ENCODE assay signal across 22 cellular contexts in the genomic region with DNA sequence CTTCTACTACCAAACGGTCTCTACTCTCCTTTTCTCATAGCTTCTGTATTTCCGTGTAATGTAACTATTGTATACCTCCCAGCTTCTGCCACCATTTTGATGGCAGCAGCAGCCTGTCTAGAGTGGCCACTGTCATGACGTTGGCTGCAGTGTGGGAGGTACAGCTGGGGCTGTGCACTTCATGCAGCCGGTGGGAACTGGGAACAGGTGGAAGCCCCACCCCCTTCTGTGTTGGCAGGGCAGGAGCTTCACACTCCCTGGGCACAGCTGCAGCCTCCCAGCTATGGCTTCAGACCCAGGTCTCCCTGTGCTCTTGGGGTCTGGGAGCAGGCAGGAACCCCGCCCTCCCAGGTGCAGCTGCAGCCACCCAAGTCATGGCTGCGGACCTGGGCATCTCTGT. TPM values are rescaled to one million over a fixed set of nuclear protein-coding genes. Genes with fewer than 3 reads are reported as not detected.
DNase-seq lines count a peak whose midpoint lies in the region; ATAC-seq and TF ChIP-seq lines count a peak whose summit lies in the region.
"Had no signal": no experiment of that assay in that cellular context is flagged by ENCODE, and none has a peak within 500 bp of the region (broad histone marks: within the 10 kb centered on the region; RNA-seq: fewer than 3 reads in every experiment).

No MANE protein-coding gene starts in this region.

- TF ChIP-seq CTCF in thyroid gland (IDR thresholded peaks at IDR 0.05) = no peak
- TF ChIP-seq CTCF in prostate gland (IDR thresholded peaks at IDR 0.05) = no peak

- no peaks in the 10 kb centered on the region for H3K9me3 ChIP-seq in SJCRH30 (replicated peaks)
- no peaks in the 10 kb centered on the region for H3K9me3 ChIP-seq in thyroid gland
- no peaks in the 10 kb centered on the region for H3K9me3 ChIP-seq in prostate gland
- H3K9me3 ChIP-seq: A549, BE2C, HAP-1, SJSA1 had no signal

- H3K36me3 ChIP-seq in SJCRH30 (no peaks in the 10 kb centered on the region), thyroid gland (no peaks in the 10 kb centered on the region), prostate gland (no peaks in the 10 kb centered on the region)
- H3K36me3 ChIP-seq: BE2C, HAP-1, SJSA1 had no signal

- DNase-seq in NCI-H748 (lab: John Stamatoyannopoulos, UW; ENCODE audit: unreplicated experiment) (peak; percentile 20), NCI-H748 treated with DMSO at 0.1 percent for 48 hours (lab: John Stamatoyannopoulos, UW) (no peak), NCI-H2171 treated with DMSO at 0.1 percent for 48 hours (lab: John Stamatoyannopoulos, UW) (peak; percentile 3), SJCRH30 (peak; percentile 44 to 51), thyroid gland (peak; percentile 40 to 60), prostate gland (ENCODE audit: low spot score) (no peak)
- DNase-seq: BE2C, DND-41, KG1, NCI-H1105, NCI-H1694 treated with DMSO at 0.1 percent for 48 hours, NCI-H2081 treated with DMSO at 0.1 percent for 48 hours, NCI-H226, T-helper 1 cell had no signal

- no peak for ATAC-seq in GM18870 (IDR thresholded peaks at IDR 0.05; ENCODE audit: unreplicated experiment)
- ATAC-seq in GM21825 (IDR thresholded peaks at IDR 0.05; ENCODE audit: unreplicated experiment) = no peak
- ATAC-seq: A549, GM23338, HepG2 had no signal

- no peak overlapping the region for H3K27ac ChIP-seq in SJCRH30
- H3K27ac ChIP-seq in thyroid gland = no peak overlapping the region
- no peak overlapping the region for H3K27ac ChIP-seq in prostate gland
- H3K27ac ChIP-seq: A549, HL-60, SJSA1 had no signal

- WGBS in thyroid gland, 2 donors = 66 to 76% methylated on average over 4 to 5 of the region's 6 CpGs
- WGBS in prostate gland = 70% methylated on average over 4 of the region's 6 CpGs

- peaks cover 14% of the 10 kb centered on the region; the same call in 1 of the 2 replicates for H3K4me1 ChIP-seq in SJCRH30
- H3K4me1 ChIP-seq in thyroid gland = peaks cover 30 to 40% of the 10 kb centered on the region in 2 donors
- H3K4me1 ChIP-seq in prostate gland (replicated peaks) = no peaks in the 10 kb centered on the region
- H3K4me1 ChIP-seq: A549, BE2C, HAP-1, SJSA1 had no signal

- H3K4me3 ChIP-seq in SJCRH30 (no peak overlapping the region), thyroid gland (replicated peaks in 1 of 3) (no peak overlapping the region), prostate gland (no peak overlapping the region)
- H3K4me3 ChIP-seq: A549, GM23338, HAP-1, SJSA1 had no signal

- TF ChIP-seq POLR2A in thyroid gland (IDR thresholded peaks at IDR 0.05) (no peak), prostate gland (IDR thresholded peaks at IDR 0.05) (no peak)

- intact Hi-C loops in thyroid gland (cut with DNase I) = no loop called here
- intact Hi-C loops in prostate gland (cut with DNase I) = no loop called here

- H3K27me3 ChIP-seq in SJCRH30 (no peaks in the 10 kb centered on the region), thyroid gland (no peaks in the 10 kb centered on the region), prostate gland (replicated peaks; ENCODE audit: insufficient read depth) (no peaks in the 10 kb centered on the region)

RNA-seq across cellular contexts. Expression of gene SEC24B, which starts 49.8 kb away (rescaled TPM):
- 31.0 and 32.3 TPM in 2 replicates for total RNA-seq in SJCRH30 (2014; rRNA removed; shearing (Covaris generic))
- total RNA-seq in thyroid gland (10 to 100 TPM; 39.5 to 49.1 (median 42.6) TPM), prostate gland (10 to 100 TPM; 27.6 to 44.1 TPM)

Comparison
In these comparisons a context has a peak if more than half of its experiments do, and no peak if none do; other contexts are left out.
1. DNase-seq: peak in NCI-H748 (single experiment), NCI-H2171 treated with DMSO at 0.1 percent for 48 hours (single experiment), SJCRH30 (2 of 2) and thyroid gland (2 of 2); none in NCI-H748 treated with DMSO at 0.1 percent for 48 hours (single experiment) and prostate gland (single experiment).